27 cellular contexts compared by ENCODE assay signal in genomic region chr7:43215061-43215460, GRCh38.
"Had no signal": no experiment of that assay in that cellular context is flagged by ENCODE, and none has a peak within 500 bp of the region (broad histone marks: within the 10 kb centered on the region; RNA-seq: fewer than 3 reads in every experiment).

No MANE protein-coding gene starts in this region.

- H3K4me3 ChIP-seq: ascending aorta, breast epithelium, cardiac muscle cell, colonic mucosa, gastrocnemius medialis, heart right ventricle had no signal

- H3K27ac Mint-ChIP-seq: activated CD4-positive, alpha-beta memory T cell treated with anti-CD3 and anti-CD28 coated beads, Interleukin-2, amount 10 ng/mL, durations not matched to agents 7 days and 5 days; activated CD4-positive, alpha-beta T cell treated with anti-CD3 and anti-CD28 coated beads, Interleukin-2, amount 10 ng/mL, durations not matched to agents 7 days and 5 days; activated naive CD4-positive, alpha-beta T cell treated with anti-CD3 and anti-CD28 coated beads, Interleukin-2, amount 10 ng/mL, durations not matched to agents 7 days and 5 days; activated naive CD4-positive, alpha-beta T cell treated with anti-CD3 and anti-CD28 coated beads, Interleukin-2, amount 50 U/mL, for 72 hours; activated T-cell treated with anti-CD3 and anti-CD28 coated beads, Interleukin-2, amount 50 U/mL, for 24 hours; activated T-cell treated with anti-CD3 and anti-CD28 coated beads, Interleukin-2, amount 50 U/mL, for 72 hours; brain had no signal

- DNase-seq: activated CD4-positive, alpha-beta memory T cell treated with anti-CD3 and anti-CD28 coated beads, Interleukin-2, amount 10 ng/mL, durations not matched to agents 7 days and 5 days; activated CD4-positive, alpha-beta T cell treated with anti-CD3 and anti-CD28 coated beads for 1 hour; activated CD4-positive, alpha-beta T cell treated with anti-CD3 and anti-CD28 coated beads for 4 hours; activated CD4-positive, alpha-beta T cell treated with anti-CD3 and anti-CD28 coated beads, Interleukin-2, amount 10 ng/mL, durations not matched to agents 7 days and 5 days; activated CD4-positive, alpha-beta T cell treated with anti-CD3 and anti-CD28 coated beads, Interleukin-2, amount 50 U/mL, for 4 hours; activated CD8-positive, alpha-beta memory T cell treated with anti-CD3 and anti-CD28 coated beads, Interleukin-2, amount 50 U/mL, for 48 hours; activated gamma-delta T cell; activated naive CD4-positive, alpha-beta T cell; activated naive CD4-positive, alpha-beta T cell treated with anti-CD3 and anti-CD28 coated beads, Interleukin-2, amount 10 ng/mL, durations not matched to agents 7 days and 5 days; activated naive CD8-positive, alpha-beta T cell treated with anti-CD3 and anti-CD28 coated beads, Interleukin-2, amount 10 ng/mL, durations not matched to agents 7 days and 5 days; activated T-cell treated with anti-CD3 and anti-CD28 coated beads for 4 hours; activated T-cell treated with anti-CD3 and anti-CD28 coated beads, Interleukin-2, amount 50 U/mL, for 24 hours; activated T-cell treated with anti-CD3 and anti-CD28 coated beads, Interleukin-2, amount 50 U/mL, for 72 hours; central memory CD4-positive, alpha-beta T cell; cerebellar nuclear complex; colonic mucosa; effector CD8-positive, alpha-beta T cell; foreskin keratinocyte; gastrocnemius medialis; heart right ventricle; T-helper 2 cell had no signal

- H3K4me1 Mint-ChIP-seq: activated CD4-positive, alpha-beta memory T cell treated with anti-CD3 and anti-CD28 coated beads, Interleukin-2, amount 10 ng/mL, durations not matched to agents 7 days and 5 days; activated CD4-positive, alpha-beta T cell treated with anti-CD3 and anti-CD28 coated beads, Interleukin-2, amount 10 ng/mL, durations not matched to agents 7 days and 5 days; activated naive CD4-positive, alpha-beta T cell treated with anti-CD3 and anti-CD28 coated beads, Interleukin-2, amount 10 ng/mL, durations not matched to agents 7 days and 5 days; activated naive CD8-positive, alpha-beta T cell treated with anti-CD3 and anti-CD28 coated beads, Interleukin-2, amount 10 ng/mL, durations not matched to agents 7 days and 5 days; brain had no signal

- H3K9me3 ChIP-seq: ascending aorta, breast epithelium, colonic mucosa, gastrocnemius medialis, heart right ventricle had no signal

- H3K27me3 ChIP-seq: ascending aorta, breast epithelium, cardiac muscle cell, colonic mucosa, gastrocnemius medialis had no signal

- H3K4me3 Mint-ChIP-seq: activated CD4-positive, alpha-beta memory T cell treated with anti-CD3 and anti-CD28 coated beads, Interleukin-2, amount 10 ng/mL, durations not matched to agents 7 days and 5 days; activated CD4-positive, alpha-beta T cell treated with anti-CD3 and anti-CD28 coated beads, Interleukin-2, amount 10 ng/mL, durations not matched to agents 7 days and 5 days; activated naive CD4-positive, alpha-beta T cell treated with anti-CD3 and anti-CD28 coated beads, Interleukin-2, amount 10 ng/mL, durations not matched to agents 7 days and 5 days; activated naive CD8-positive, alpha-beta T cell treated with anti-CD3 and anti-CD28 coated beads, Interleukin-2, amount 10 ng/mL, durations not matched to agents 7 days and 5 days; activated T-cell treated with anti-CD3 and anti-CD28 coated beads, Interleukin-2, amount 50 U/mL, for 24 hours; activated T-cell treated with anti-CD3 and anti-CD28 coated beads, Interleukin-2, amount 50 U/mL, for 72 hours; brain had no signal

- H3K4me1 ChIP-seq: ascending aorta, breast epithelium, colonic mucosa, foreskin keratinocyte, gastrocnemius medialis, heart right ventricle had no signal

- H3K27ac ChIP-seq: ascending aorta, breast epithelium, cardiac muscle cell, colonic mucosa, foreskin keratinocyte, gastrocnemius medialis, heart right ventricle had no signal

- H3K36me3 ChIP-seq: ascending aorta, breast epithelium, cardiac muscle cell, colonic mucosa, gastrocnemius medialis, heart right ventricle had no signal

- ATAC-seq: activated naive CD4-positive, alpha-beta T cell treated with anti-CD3 and anti-CD28 coated beads, Interleukin-2, amount 50 U/mL, for 72 hours; activated T-cell treated with anti-CD3 and anti-CD28 coated beads, Interleukin-2, amount 50 U/mL, for 72 hours; esophagus mucosa; foreskin keratinocyte; gastrocnemius medialis; heart right ventricle had no signal

- H3K36me3 Mint-ChIP-seq: activated naive CD4-positive, alpha-beta T cell treated with anti-CD3 and anti-CD28 coated beads, Interleukin-2, amount 10 ng/mL, durations not matched to agents 7 days and 5 days; activated naive CD4-positive, alpha-beta T cell treated with anti-CD3 and anti-CD28 coated beads, Interleukin-2, amount 50 U/mL, for 72 hours; activated naive CD8-positive, alpha-beta T cell treated with anti-CD3 and anti-CD28 coated beads, Interleukin-2, amount 10 ng/mL, durations not matched to agents 7 days and 5 days had no signal

- H3K9me3 Mint-ChIP-seq: activated CD4-positive, alpha-beta memory T cell treated with anti-CD3 and anti-CD28 coated beads, Interleukin-2, amount 10 ng/mL, durations not matched to agents 7 days and 5 days; activated CD4-positive, alpha-beta T cell treated with anti-CD3 and anti-CD28 coated beads, Interleukin-2, amount 10 ng/mL, durations not matched to agents 7 days and 5 days; activated naive CD4-positive, alpha-beta T cell treated with anti-CD3 and anti-CD28 coated beads, Interleukin-2, amount 10 ng/mL, durations not matched to agents 7 days and 5 days; activated naive CD4-positive, alpha-beta T cell treated with anti-CD3 and anti-CD28 coated beads, Interleukin-2, amount 50 U/mL, for 72 hours; activated naive CD8-positive, alpha-beta T cell treated with anti-CD3 and anti-CD28 coated beads, Interleukin-2, amount 10 ng/mL, durations not matched to agents 7 days and 5 days; activated T-cell treated with anti-CD3 and anti-CD28 coated beads, Interleukin-2, amount 50 U/mL, for 24 hours; activated T-cell treated with anti-CD3 and anti-CD28 coated beads, Interleukin-2, amount 50 U/mL, for 72 hours; brain had no signal

- H3K27me3 Mint-ChIP-seq: brain had no signal
